ENCODE assay signal across 1 cellular context in genomic region chr18:46161721-46162421, GRCh38.
TF ChIP-seq lines count a peak whose summit lies in the region.

No MANE protein-coding gene starts in this region.

TF ChIP-seq in K562, 482 proteins besides CTCF, POLR2A, EP300 and RAD21 (continued from another document and continues in another):
- TF ChIP-seq SMARCB1 (IDR thresholded peaks at IDR 0.05; ENCODE audit: insufficient read length, low read depth) (no peak), PTBP1 (IDR thresholded peaks at IDR 0.05; ENCODE audit: low read depth, low read length) (no peak), ZBTB17 (CRISPR knock-in tag; IDR thresholded peaks at IDR 0.05) (peak; percentile 93), ZNF75A (CRISPR knock-in tag; IDR thresholded peaks at IDR 0.05) (peak; percentile 78), ZNF324 (CRISPR knock-in tag; IDR thresholded peaks at IDR 0.05) (peak; percentile 60; the same call in 1 of the 2 replicates), SAFB (IDR thresholded peaks at IDR 0.05; ENCODE audit: borderline replicate concordance, low read depth, low read length) (no peak), EWSR1 (IDR thresholded peaks at IDR 0.05; ENCODE audit: borderline replicate concordance, low read depth, partially characterized antibody) (no peak), ZKSCAN3 (CRISPR knock-in tag; IDR thresholded peaks at IDR 0.05) (peak; percentile 49; the same call in 1 of the 2 replicates), ELF2 (CRISPR knock-in tag; IDR thresholded peaks at IDR 0.05) (peak; percentile 87), TGIF2 (CRISPR knock-in tag; IDR thresholded peaks at IDR 0.05) (no peak), STAT6 (CRISPR knock-in tag; IDR thresholded peaks at IDR 0.05) (no peak), SNRNP70 (optimal IDR thresholded peaks at IDR 0.05; ENCODE audit: low read depth, low read length) (no peak), MXI1 (IDR thresholded peaks at IDR 0.05; ENCODE audit: low read depth, low read length) (no peak), REST (CRISPR knock-in tag; IDR thresholded peaks at IDR 0.05; ENCODE audit: low read depth) (peak; percentile 64; the same call in 1 of the 2 replicates), FOXA1 (IDR thresholded peaks at IDR 0.05; ENCODE audit: borderline replicate concordance) (no peak), NFE2L1 (tag; IDR thresholded peaks at IDR 0.05; ENCODE audit: borderline replicate concordance, low read depth) (peak; percentile 62; the same call in 1 of the 2 replicates), ELF1 (tag; IDR thresholded peaks at IDR 0.05) (peak; percentile 38; the same call in 1 of the 2 replicates), TSHZ1 (CRISPR knock-in tag; IDR thresholded peaks at IDR 0.05) (peak; percentile 93), HNRNPL (IDR thresholded peaks at IDR 0.05; ENCODE audit: low read depth, low read length) (no peak), PURB (CRISPR knock-in tag; IDR thresholded peaks at IDR 0.05; ENCODE audit: low read depth) (no peak), RCOR1 (IDR thresholded peaks at IDR 0.05; ENCODE audit: borderline replicate concordance in 1 of 2, low read depth in 2 of 2, low read length in 2 of 2) (no peak), ZNF589 (CRISPR knock-in tag; IDR thresholded peaks at IDR 0.05; ENCODE audit: low read depth) (peak; percentile 97), MBD2 (IDR thresholded peaks at IDR 0.05; ENCODE audit: borderline replicate concordance, low read depth) (no peak), ZNF165 (CRISPR knock-in tag; IDR thresholded peaks at IDR 0.05; ENCODE audit: borderline replicate concordance) (peak; percentile 93), ZNF121 (CRISPR knock-in tag; conservative IDR thresholded peaks at IDR 0.05) (no peak)
- TF ChIP-seq, protein P1, sequence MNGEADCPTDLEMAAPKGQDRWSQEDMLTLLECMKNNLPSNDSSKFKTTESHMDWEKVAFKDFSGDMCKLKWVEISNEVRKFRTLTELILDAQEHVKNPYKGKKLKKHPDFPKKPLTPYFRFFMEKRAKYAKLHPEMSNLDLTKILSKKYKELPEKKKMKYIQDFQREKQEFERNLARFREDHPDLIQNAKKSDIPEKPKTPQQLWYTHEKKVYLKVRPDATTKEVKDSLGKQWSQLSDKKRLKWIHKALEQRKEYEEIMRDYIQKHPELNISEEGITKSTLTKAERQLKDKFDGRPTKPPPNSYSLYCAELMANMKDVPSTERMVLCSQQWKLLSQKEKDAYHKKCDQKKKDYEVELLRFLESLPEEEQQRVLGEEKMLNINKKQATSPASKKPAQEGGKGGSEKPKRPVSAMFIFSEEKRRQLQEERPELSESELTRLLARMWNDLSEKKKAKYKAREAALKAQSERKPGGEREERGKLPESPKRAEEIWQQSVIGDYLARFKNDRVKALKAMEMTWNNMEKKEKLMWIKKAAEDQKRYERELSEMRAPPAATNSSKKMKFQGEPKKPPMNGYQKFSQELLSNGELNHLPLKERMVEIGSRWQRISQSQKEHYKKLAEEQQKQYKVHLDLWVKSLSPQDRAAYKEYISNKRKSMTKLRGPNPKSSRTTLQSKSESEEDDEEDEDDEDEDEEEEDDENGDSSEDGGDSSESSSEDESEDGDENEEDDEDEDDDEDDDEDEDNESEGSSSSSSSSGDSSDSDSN (IDR thresholded peaks at IDR 0.05; ENCODE audit: borderline replicate concordance in 1 of 2, low read depth in 2 of 2, low read length in 2 of 2) = no peak
- TF ChIP-seq, protein P2, sequence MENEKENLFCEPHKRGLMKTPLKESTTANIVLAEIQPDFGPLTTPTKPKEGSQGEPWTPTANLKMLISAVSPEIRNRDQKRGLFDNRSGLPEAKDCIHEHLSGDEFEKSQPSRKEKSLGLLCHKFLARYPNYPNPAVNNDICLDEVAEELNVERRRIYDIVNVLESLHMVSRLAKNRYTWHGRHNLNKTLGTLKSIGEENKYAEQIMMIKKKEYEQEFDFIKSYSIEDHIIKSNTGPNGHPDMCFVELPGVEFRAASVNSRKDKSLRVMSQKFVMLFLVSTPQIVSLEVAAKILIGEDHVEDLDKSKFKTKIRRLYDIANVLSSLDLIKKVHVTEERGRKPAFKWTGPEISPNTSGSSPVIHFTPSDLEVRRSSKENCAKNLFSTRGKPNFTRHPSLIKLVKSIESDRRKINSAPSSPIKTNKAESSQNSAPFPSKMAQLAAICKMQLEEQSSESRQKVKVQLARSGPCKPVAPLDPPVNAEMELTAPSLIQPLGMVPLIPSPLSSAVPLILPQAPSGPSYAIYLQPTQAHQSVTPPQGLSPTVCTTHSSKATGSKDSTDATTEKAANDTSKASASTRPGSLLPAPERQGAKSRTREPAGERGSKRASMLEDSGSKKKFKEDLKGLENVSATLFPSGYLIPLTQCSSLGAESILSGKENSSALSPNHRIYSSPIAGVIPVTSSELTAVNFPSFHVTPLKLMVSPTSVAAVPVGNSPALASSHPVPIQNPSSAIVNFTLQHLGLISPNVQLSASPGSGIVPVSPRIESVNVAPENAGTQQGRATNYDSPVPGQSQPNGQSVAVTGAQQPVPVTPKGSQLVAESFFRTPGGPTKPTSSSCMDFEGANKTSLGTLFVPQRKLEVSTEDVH (IDR thresholded peaks at IDR 0.05; ENCODE audit: low read depth, partially characterized antibody) = no peak
- TF ChIP-seq, protein P3, sequence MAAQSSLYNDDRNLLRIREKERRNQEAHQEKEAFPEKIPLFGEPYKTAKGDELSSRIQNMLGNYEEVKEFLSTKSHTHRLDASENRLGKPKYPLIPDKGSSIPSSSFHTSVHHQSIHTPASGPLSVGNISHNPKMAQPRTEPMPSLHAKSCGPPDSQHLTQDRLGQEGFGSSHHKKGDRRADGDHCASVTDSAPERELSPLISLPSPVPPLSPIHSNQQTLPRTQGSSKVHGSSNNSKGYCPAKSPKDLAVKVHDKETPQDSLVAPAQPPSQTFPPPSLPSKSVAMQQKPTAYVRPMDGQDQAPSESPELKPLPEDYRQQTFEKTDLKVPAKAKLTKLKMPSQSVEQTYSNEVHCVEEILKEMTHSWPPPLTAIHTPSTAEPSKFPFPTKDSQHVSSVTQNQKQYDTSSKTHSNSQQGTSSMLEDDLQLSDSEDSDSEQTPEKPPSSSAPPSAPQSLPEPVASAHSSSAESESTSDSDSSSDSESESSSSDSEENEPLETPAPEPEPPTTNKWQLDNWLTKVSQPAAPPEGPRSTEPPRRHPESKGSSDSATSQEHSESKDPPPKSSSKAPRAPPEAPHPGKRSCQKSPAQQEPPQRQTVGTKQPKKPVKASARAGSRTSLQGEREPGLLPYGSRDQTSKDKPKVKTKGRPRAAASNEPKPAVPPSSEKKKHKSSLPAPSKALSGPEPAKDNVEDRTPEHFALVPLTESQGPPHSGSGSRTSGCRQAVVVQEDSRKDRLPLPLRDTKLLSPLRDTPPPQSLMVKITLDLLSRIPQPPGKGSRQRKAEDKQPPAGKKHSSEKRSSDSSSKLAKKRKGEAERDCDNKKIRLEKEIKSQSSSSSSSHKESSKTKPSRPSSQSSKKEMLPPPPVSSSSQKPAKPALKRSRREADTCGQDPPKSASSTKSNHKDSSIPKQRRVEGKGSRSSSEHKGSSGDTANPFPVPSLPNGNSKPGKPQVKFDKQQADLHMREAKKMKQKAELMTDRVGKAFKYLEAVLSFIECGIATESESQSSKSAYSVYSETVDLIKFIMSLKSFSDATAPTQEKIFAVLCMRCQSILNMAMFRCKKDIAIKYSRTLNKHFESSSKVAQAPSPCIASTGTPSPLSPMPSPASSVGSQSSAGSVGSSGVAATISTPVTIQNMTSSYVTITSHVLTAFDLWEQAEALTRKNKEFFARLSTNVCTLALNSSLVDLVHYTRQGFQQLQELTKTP (IDR thresholded peaks at IDR 0.05; ENCODE audit: low read depth in 1 of 2, partially characterized antibody in 2 of 2) = no peak
- TF ChIP-seq, protein P4, sequence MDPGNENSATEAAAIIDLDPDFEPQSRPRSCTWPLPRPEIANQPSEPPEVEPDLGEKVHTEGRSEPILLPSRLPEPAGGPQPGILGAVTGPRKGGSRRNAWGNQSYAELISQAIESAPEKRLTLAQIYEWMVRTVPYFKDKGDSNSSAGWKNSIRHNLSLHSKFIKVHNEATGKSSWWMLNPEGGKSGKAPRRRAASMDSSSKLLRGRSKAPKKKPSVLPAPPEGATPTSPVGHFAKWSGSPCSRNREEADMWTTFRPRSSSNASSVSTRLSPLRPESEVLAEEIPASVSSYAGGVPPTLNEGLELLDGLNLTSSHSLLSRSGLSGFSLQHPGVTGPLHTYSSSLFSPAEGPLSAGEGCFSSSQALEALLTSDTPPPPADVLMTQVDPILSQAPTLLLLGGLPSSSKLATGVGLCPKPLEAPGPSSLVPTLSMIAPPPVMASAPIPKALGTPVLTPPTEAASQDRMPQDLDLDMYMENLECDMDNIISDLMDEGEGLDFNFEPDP (CRISPR knock-in tag; IDR thresholded peaks at IDR 0.05) = peak; percentile 80; the same call in 1 of the 2 replicates
- TF ChIP-seq, protein P5, sequence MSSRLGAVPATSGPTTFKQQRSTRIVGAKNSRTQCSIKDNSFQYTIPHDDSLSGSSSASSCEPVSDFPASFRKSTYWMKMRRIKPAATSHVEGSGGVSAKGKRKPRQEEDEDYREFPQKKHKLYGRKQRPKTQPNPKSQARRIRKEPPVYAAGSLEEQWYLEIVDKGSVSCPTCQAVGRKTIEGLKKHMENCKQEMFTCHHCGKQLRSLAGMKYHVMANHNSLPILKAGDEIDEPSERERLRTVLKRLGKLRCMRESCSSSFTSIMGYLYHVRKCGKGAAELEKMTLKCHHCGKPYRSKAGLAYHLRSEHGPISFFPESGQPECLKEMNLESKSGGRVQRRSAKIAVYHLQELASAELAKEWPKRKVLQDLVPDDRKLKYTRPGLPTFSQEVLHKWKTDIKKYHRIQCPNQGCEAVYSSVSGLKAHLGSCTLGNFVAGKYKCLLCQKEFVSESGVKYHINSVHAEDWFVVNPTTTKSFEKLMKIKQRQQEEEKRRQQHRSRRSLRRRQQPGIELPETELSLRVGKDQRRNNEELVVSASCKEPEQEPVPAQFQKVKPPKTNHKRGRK (tag; IDR thresholded peaks at IDR 0.05) = no peak
